23 cellular contexts compared by ENCODE assay signal in genomic region chr6:37251211-37251610, GRCh38. TPM values are rescaled to one million over a fixed set of nuclear protein-coding genes. Genes with fewer than 3 reads are reported as not detected.
DNase-seq lines count a peak whose midpoint lies in the region; ATAC-seq and TF ChIP-seq lines count a peak whose summit lies in the region.
"Had no signal": no experiment of that assay in that cellular context is flagged by ENCODE, and none has a peak within 500 bp of the region (broad histone marks: within the 10 kb centered on the region; RNA-seq: fewer than 3 reads in every experiment).

No MANE protein-coding gene starts in this region.

- DNase-seq in AG08395 (ENCODE audit: low spot score), result peak; percentile 15
- DNase-seq in LHCN-M2 (ENCODE audit: low read depth), result peak; percentile 44
- peak; percentile 66 for DNase-seq in choroid plexus epithelial cell (ENCODE audit: low read depth)
- peak; percentile 76 for DNase-seq in iris pigment epithelial cell (ENCODE audit: low read depth)
- no peak for DNase-seq in Kasumi-1 (lab: John Stamatoyannopoulos, UW)
- DNase-seq: activated naive CD4-positive, alpha-beta T cell treated with anti-CD3 and anti-CD28 coated beads for 36 hours; activated T-cell treated with anti-CD3 and anti-CD28 coated beads, Interleukin-2, amount 50 U/mL, for 48 hours; anterior cingulate cortex; DMS 273 treated with DMSO at 0.1 percent for 48 hours; effector memory CD4-positive, alpha-beta T cell; GF-D8; islet precursor cell; NCI-H1417 treated with DMSO at 0.1 percent for 48 hours; NCI-H526; nucleus accumbens; stimulated activated CD8-positive, alpha-beta memory T cell treated with anti-CD3 and anti-CD28 coated beads, Interleukin-4, amount 100 ng/mL, for 48 hours had no signal

- TF ChIP-seq CTCF in choroid plexus epithelial cell (conservative IDR thresholded peaks at IDR 0.05; ENCODE audit: low read depth, low read length), result no peak

- ATAC-seq in HG03196 (IDR thresholded peaks at IDR 0.05; ENCODE audit: unreplicated experiment) (no peak), GM21528 (IDR thresholded peaks at IDR 0.05; ENCODE audit: low FRiP score, unreplicated experiment) (no peak), GM21381 (IDR thresholded peaks at IDR 0.05; ENCODE audit: unreplicated experiment) (no peak)
- ATAC-seq: activated CD4-positive, CD25-positive, alpha-beta regulatory T cell treated with anti-CD3 and anti-CD28 coated beads, Interleukin-2, amount 50 U/mL, for 24 hours; Right ventricle myocardium inferior had no signal

- no peak overlapping the region for H3K4me3 ChIP-seq in choroid plexus epithelial cell (ENCODE audit: low read depth, low read length)
- H3K4me3 ChIP-seq: hepatocyte, lung had no signal

RNA-seq across cellular contexts. Expression of gene TBC1D22B, which starts 6.4 kb away (rescaled TPM):
- total RNA-seq in LHCN-M2 (2014; rRNA removed), result 6.0 and 6.6 TPM in 2 replicates
- polyA plus RNA-seq in LHCN-M2 (2012), result 5.0 TPM

RNA-seq across cellular contexts. Expression of gene TMEM217, which starts 6.7 kb away (rescaled TPM):
- 0.40 and 0.51 TPM in 2 replicates for total RNA-seq in LHCN-M2 (2014; rRNA removed)
- 1.1 TPM for polyA plus RNA-seq in LHCN-M2 (2012)

Comparison
In these comparisons a context has a peak if more than half of its experiments do, and no peak if none do; other contexts are left out.
1. DNase-seq: peak in AG08395 (single experiment), LHCN-M2 (single experiment), choroid plexus epithelial cell (single experiment) and iris pigment epithelial cell (single experiment); none in Kasumi-1 (0 of 2).